11 cellular contexts compared by ENCODE assay signal in the genomic region with DNA sequence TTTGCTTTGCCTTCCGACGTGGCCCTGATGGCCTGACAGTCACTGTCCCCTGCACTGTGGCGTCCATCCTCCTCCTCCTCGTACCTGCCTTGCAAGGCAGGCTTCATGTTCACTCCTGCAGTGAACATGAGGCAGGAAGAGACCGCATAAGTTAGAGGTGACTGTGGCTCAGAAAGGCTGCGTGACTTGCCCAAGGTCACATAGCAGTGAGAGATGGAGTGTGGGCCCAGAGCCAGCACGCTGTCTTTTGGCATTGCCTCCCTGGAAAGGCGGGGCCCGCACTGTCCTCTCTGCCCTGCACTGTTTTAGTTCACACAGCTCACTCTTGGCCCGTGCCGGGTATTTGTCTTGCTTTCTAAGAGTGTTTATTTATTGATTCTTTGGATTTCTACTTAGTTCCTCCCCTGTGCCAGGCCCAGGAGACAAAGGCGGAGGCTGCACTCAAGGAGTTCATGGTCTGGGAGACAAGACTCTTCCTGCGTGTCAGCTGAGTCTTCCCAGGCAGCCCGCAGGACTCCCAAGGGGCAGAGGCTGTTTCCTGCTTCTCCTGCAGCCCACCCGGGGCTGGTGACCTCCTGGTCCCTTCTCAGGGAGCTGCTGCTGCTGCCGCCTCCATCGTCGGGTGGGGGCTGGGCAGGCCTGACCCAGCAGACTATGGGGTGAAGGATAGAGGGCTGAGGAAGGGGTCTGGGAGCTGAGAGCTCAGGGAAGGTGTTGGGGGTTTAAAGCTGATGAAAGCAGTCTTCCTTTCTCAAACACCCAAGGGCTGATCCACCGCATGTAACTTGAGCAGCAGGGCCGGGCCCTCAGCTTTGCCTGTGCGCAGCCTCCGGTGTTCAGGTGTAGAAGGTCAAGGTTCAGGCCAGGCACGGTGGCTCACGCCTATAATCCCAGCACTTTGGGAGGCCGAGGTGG. TPM values are rescaled to one million over a fixed set of nuclear protein-coding genes. Genes with fewer than 3 reads are reported as not detected.
DNase-seq lines count a peak whose midpoint lies in the region; ATAC-seq and TF ChIP-seq lines count a peak whose summit lies in the region.
"Had no signal": no experiment of that assay in that cellular context is flagged by ENCODE, and none has a peak within 500 bp of the region (broad histone marks: within the 10 kb centered on the region; RNA-seq: fewer than 3 reads in every experiment).

No MANE protein-coding gene starts in this region.

- H3K9me3 Mint-ChIP-seq in endodermal cell, result no peaks in the 10 kb centered on the region

- no peak for TF ChIP-seq POLR2A in thyroid gland (IDR thresholded peaks at IDR 0.05)

- peak overlapping the region; percentile 99 for H4K91ac ChIP-seq in mesenchymal stem cell (ENCODE audit: low read length)

- peak overlapping the region in 1 of 2 experiments; percentile 66 for H3K23ac ChIP-seq in mesenchymal stem cell (ENCODE audit: low read length in 2 of 2)

- H3K4me2 ChIP-seq in mesenchymal stem cell (ENCODE audit: low read length, poor library complexity, severe bottlenecking), result no peak overlapping the region

- peaks cover 19% of the 10 kb centered on the region for H3K27me3 Mint-ChIP-seq in endodermal cell (ENCODE audit: insufficient read depth)

- H3K9me3 ChIP-seq in endodermal cell (ENCODE audit: control insufficient read depth, low read length) (no peaks in the 10 kb centered on the region), mesenchymal stem cell (ENCODE audit: control insufficient read depth, low read length) (no peaks in the 10 kb centered on the region), thyroid gland (no peaks in the 10 kb centered on the region)

- H2BK15ac ChIP-seq in mesenchymal stem cell (ENCODE audit: low read depth, poor library complexity, severe bottlenecking), result peak overlapping the region; percentile 94

- H3K36me3 Mint-ChIP-seq in endodermal cell (ENCODE audit: low read depth), result no peaks in the 10 kb centered on the region

- ATAC-seq in HG02610 (IDR thresholded peaks at IDR 0.05; ENCODE audit: unreplicated experiment), result no peak
- no peak for ATAC-seq in GM19035 (IDR thresholded peaks at IDR 0.05; ENCODE audit: unreplicated experiment)
- ATAC-seq in GM18498 (IDR thresholded peaks at IDR 0.05; ENCODE audit: unreplicated experiment), result no peak
- ATAC-seq in GM21528 (IDR thresholded peaks at IDR 0.05; ENCODE audit: low FRiP score, unreplicated experiment), result no peak

- no peak overlapping the region for H2BK5ac ChIP-seq in mesenchymal stem cell (ENCODE audit: low read depth, low read length, poor library complexity, severe bottlenecking)

- H3K18ac ChIP-seq in mesenchymal stem cell (ENCODE audit: low read depth in 1 of 2, low read length in 2 of 2), result peak overlapping the region; percentile 98 to 99

- H3K27ac Mint-ChIP-seq in endodermal cell, result peak overlapping the region; percentile 39

- H3K4me1 ChIP-seq in endodermal cell (ENCODE audit: control insufficient read depth, insufficient read depth, low read length), result no peaks in the 10 kb centered on the region
- peaks cover 44% of the 10 kb centered on the region for H3K4me1 ChIP-seq in mesenchymal stem cell (ENCODE audit: control insufficient read depth, insufficient read depth, low read depth, low read length)
- H3K4me1 ChIP-seq in thyroid gland, result peaks cover 18 to 56% of the 10 kb centered on the region in 2 donors

- H3K4me3 Mint-ChIP-seq in endodermal cell, result no peak overlapping the region

- TF ChIP-seq CTCF in LNCaP clone FGC (IDR thresholded peaks at IDR 0.05; ENCODE audit: control insufficient read depth, extremely low read depth, insufficient read depth) (no peak), endodermal cell (conservative IDR thresholded peaks at IDR 0.05) (no peak), thyroid gland (IDR thresholded peaks at IDR 0.05) (no peak)

- H2AK5ac ChIP-seq in mesenchymal stem cell (ENCODE audit: low read length, severe bottlenecking), result peak overlapping the region; percentile 41

- H3K27ac ChIP-seq in endodermal cell (ENCODE audit: low read depth, low read length) (no peak overlapping the region), mesenchymal stem cell (ENCODE audit: low read length, poor library complexity, severe bottlenecking) (no peak overlapping the region), thyroid gland (peak overlapping the region; percentile 44 to 66 (median 59))

- H3K36me3 ChIP-seq in endodermal cell (ENCODE audit: control insufficient read depth, insufficient read depth, low read length) (no peaks in the 10 kb centered on the region), mesenchymal stem cell (ENCODE audit: control insufficient read depth in 1 of 2, insufficient read depth in 2 of 2, low read depth in 1 of 2, low read length in 2 of 2) (no peaks in the 10 kb centered on the region), thyroid gland (no peaks in the 10 kb centered on the region)

- intact Hi-C loops in thyroid gland (cut with DNase I), result loop anchor here (5.0 to 10.0 kb wide), 4 partner anchors 62 to 192 kb away; partner anchors contain the start of gene ST6GALNAC2

- 88 to 89% methylated on average over 12 to 25 of the region's 25 CpGs for WGBS in endodermal cell (ENCODE audit: insufficient coverage in 1 of 2, insufficient read length in 1 of 2), 2 experiments
- 28% methylated on average over 25 of the region's 25 CpGs for WGBS in mesenchymal stem cell
- WGBS in thyroid gland, 2 donors, result 58 to 66% methylated on average over 20 to 25 of the region's 25 CpGs

- DNase-seq in LNCaP clone FGC (ENCODE audit: low read depth) (peak; percentile 90), endodermal cell (no peak), mesenchymal stem cell (peak; percentile 92), thyroid gland (peak; percentile 20 to 44)

- peak overlapping the region; percentile 99 for H4K8ac ChIP-seq in mesenchymal stem cell (ENCODE audit: low read length)

- H3K4me1 Mint-ChIP-seq in endodermal cell, result peaks cover 8% of the 10 kb centered on the region

- no peak overlapping the region for H3K4me3 ChIP-seq in LNCaP clone FGC (ENCODE audit: low read depth, low read length)
- H3K4me3 ChIP-seq in endodermal cell (ENCODE audit: low read length), result no peak overlapping the region
- no peak overlapping the region for H3K4me3 ChIP-seq in mesenchymal stem cell (ENCODE audit: insufficient read depth in 1 of 2, low read depth in 1 of 2, low read length in 2 of 2)
- no peak overlapping the region for H3K4me3 ChIP-seq in thyroid gland (replicated peaks in 1 of 3)
- H3K4me3 ChIP-seq: coronary artery had no signal

- H3K79me1 ChIP-seq in mesenchymal stem cell (replicated peaks; ENCODE audit: low read length, poor library complexity, severe bottlenecking), result no peaks in the 10 kb centered on the region

- H2BK120ac ChIP-seq in mesenchymal stem cell (ENCODE audit: low read depth, low read length), result peak overlapping the region; percentile 89

- H2BK12ac ChIP-seq in mesenchymal stem cell (ENCODE audit: low read length in 2 of 2), result peak overlapping the region; percentile 98 to 100

- H3K9ac ChIP-seq in endodermal cell (ENCODE audit: extremely low read depth, low read length, poor library complexity, severe bottlenecking), result no peak overlapping the region
- H3K9ac ChIP-seq in mesenchymal stem cell (ENCODE audit: low read length), result peak overlapping the region; percentile 44

- H2AFZ ChIP-seq in mesenchymal stem cell (ENCODE audit: low read depth, low read length), result no peak overlapping the region

- H3K4ac ChIP-seq in mesenchymal stem cell (ENCODE audit: low read depth in 1 of 2, low read length in 2 of 2), result peak overlapping the region; percentile 96 to 99

- peaks cover 5% of the 10 kb centered on the region for H3K27me3 ChIP-seq in endodermal cell (ENCODE audit: control insufficient read depth, insufficient read depth, low read length, poor library complexity, severe bottlenecking)
- no peaks in the 10 kb centered on the region for H3K27me3 ChIP-seq in mesenchymal stem cell (ENCODE audit: control insufficient read depth in 1 of 2, insufficient read depth in 1 of 2, low read length in 2 of 2)
- H3K27me3 ChIP-seq in thyroid gland, result no peaks in the 10 kb centered on the region

- H3K14ac ChIP-seq in mesenchymal stem cell (ENCODE audit: low read length in 2 of 2), result peak overlapping the region in 1 of 2 experiments; percentile 97

RNA-seq across cellular contexts. Expression of gene CYGB, which starts 12.7 kb away (rescaled TPM):
- 1 to 10 TPM; 2.0 to 3.4 TPM for total RNA-seq in endodermal cell
- 3.3 TPM for polyA plus RNA-seq in endodermal cell (2013, experiment 1 of 2)
- polyA plus RNA-seq in endodermal cell (2013, experiment 2 of 2), result 2.3 TPM
- 313 TPM for polyA plus RNA-seq in mesenchymal stem cell (2013, experiment 1 of 2)
- 315 TPM for polyA plus RNA-seq in mesenchymal stem cell (2013, experiment 2 of 2)
- total RNA-seq in thyroid gland, result 10 to 100 TPM; 14.7 to 32.3 (median 25.6) TPM
- total RNA-seq: activated CD8-positive, alpha-beta memory T cell treated with anti-CD3 and anti-CD28 coated beads for 36 hours had no signal

RNA-seq across cellular contexts. Expression of gene PRCD, which starts 15.0 kb away (rescaled TPM):
- total RNA-seq in endodermal cell (1 to 10 TPM; 3.2 to 4.8 TPM), thyroid gland (1 to 10 TPM; 1.5 to 8.3 (median 4.2) TPM)
- 0.50 TPM for polyA plus RNA-seq in endodermal cell (2013, experiment 1 of 2)
- polyA plus RNA-seq in endodermal cell (2013, experiment 2 of 2), result 2.2 TPM
- 13.5 TPM for polyA plus RNA-seq in mesenchymal stem cell (2013, experiment 1 of 2)
- 14.0 TPM for polyA plus RNA-seq in mesenchymal stem cell (2013, experiment 2 of 2)

RNA-seq across cellular contexts. Expression of gene RHBDF2, which starts 23.6 kb away (rescaled TPM):
- total RNA-seq in endodermal cell, result 10 to 100 TPM; 28.5 to 31.1 TPM
- polyA plus RNA-seq in endodermal cell (2013, experiment 1 of 2), result 6.1 TPM
- 6.0 TPM for polyA plus RNA-seq in endodermal cell (2013, experiment 2 of 2)
- 19.9 TPM for polyA plus RNA-seq in mesenchymal stem cell (2013, experiment 1 of 2)
- 18.4 TPM for polyA plus RNA-seq in mesenchymal stem cell (2013, experiment 2 of 2)
- total RNA-seq in thyroid gland, result 10 to 100 TPM; 16.4 to 31.1 (median 22.1) TPM

RNA-seq across cellular contexts. Expression of gene AANAT, which starts 57.5 kb away (rescaled TPM):
- total RNA-seq in endodermal cell (not detected), thyroid gland (under 1 TPM in 1 of 4 donors, not detected in 3; 0.81 TPM)
- not detected for polyA plus RNA-seq in endodermal cell (2013, experiment 1 of 2)
- polyA plus RNA-seq in endodermal cell (2013, experiment 2 of 2), result 0.29 TPM
- 0.03 TPM for polyA plus RNA-seq in mesenchymal stem cell (2013, experiment 1 of 2)
- polyA plus RNA-seq in mesenchymal stem cell (2013, experiment 2 of 2), result 0.01 TPM
- total RNA-seq: mesenteric fat pad had no signal

Comparison
In these comparisons a context has a peak if more than half of its experiments do, and no peak if none do; other contexts are left out.
1. H3K27ac ChIP-seq: peak in thyroid gland (3 of 3); none in endodermal cell (single experiment) and mesenchymal stem cell (single experiment).